10 cellular contexts compared by ENCODE assay signal in the genomic region with DNA sequence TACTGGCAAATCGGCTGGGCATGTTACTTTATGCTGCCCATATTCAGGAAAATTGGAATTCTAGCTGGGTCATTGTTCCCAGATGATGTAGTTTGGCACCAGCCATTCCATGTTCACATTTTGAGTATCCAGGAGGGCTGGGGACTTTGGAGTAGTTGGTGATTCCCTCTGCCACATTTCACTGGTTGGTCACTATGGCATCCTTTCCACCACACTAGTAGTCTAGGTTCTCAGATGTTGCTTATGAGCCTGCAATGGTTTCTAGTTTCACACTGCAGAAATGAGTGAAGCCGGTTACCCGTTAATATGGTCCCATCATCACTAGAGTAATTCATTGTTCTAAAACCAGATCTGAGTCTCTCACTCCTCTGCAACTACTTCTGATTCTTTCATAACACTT. TPM values are rescaled to one million over a fixed set of nuclear protein-coding genes. Genes with fewer than 3 reads are reported as not detected.
DNase-seq lines count a peak whose midpoint lies in the region; ATAC-seq and TF ChIP-seq lines count a peak whose summit lies in the region.
"Had no signal": no experiment of that assay in that cellular context is flagged by ENCODE, and none has a peak within 500 bp of the region (broad histone marks: within the 10 kb centered on the region; RNA-seq: fewer than 3 reads in every experiment).

No MANE protein-coding gene starts in this region.

- no peaks in the 10 kb centered on the region for H3K9me3 ChIP-seq in Peyer's patch
- no peaks in the 10 kb centered on the region for H3K9me3 ChIP-seq in ovary

- H3K4me3 ChIP-seq in Peyer's patch, result no peak overlapping the region
- no peak overlapping the region for H3K4me3 ChIP-seq in ovary

- no peaks in the 10 kb centered on the region for H3K27me3 Mint-ChIP-seq in activated naive CD4-positive, alpha-beta T cell treated with anti-CD3 and anti-CD28 coated beads, Interleukin-2, amount 10 ng/mL, durations not matched to agents 7 days and 5 days
- no peaks in the 10 kb centered on the region for H3K27me3 Mint-ChIP-seq in effector memory CD8-positive, alpha-beta T cell
- H3K27me3 Mint-ChIP-seq in stimulated activated memory B cell treated with anti-CD40 and anti-IgM and Interleukin-4, amounts not matched to agents 10 μg/mL and 1 μg/mL and 100 μg/mL, for 72 hours, result no peaks in the 10 kb centered on the region

- ATAC-seq in effector memory CD8-positive, alpha-beta T cell (replicated peaks), result no peak
- ATAC-seq in stimulated activated memory B cell treated with anti-CD40 and anti-IgM and Interleukin-4, amounts not matched to agents 10 μg/mL and 1 μg/mL and 100 μg/mL, for 72 hours, result no peak
- no peak for ATAC-seq in GM18867 (IDR thresholded peaks at IDR 0.05; ENCODE audit: unreplicated experiment)
- ATAC-seq: left cardiac atrium had no signal

- CTCF ChIA-PET in activated naive CD4-positive, alpha-beta T cell treated with anti-CD3 and anti-CD28 coated beads, Interleukin-2, amount 10 ng/mL, durations not matched to agents 7 days and 5 days (lab: Charles Lee), result interaction anchor here (1.2 to 1.7 kb wide), 5 partner anchors 36 to 65 kb away, joined by 3 to 5 read pairs (median 3); no protein-coding TSS in a partner anchor

- no peaks in the 10 kb centered on the region for H3K36me3 ChIP-seq in Peyer's patch
- H3K36me3 ChIP-seq in ovary, result no peaks in the 10 kb centered on the region

- H3K27ac Mint-ChIP-seq in activated naive CD4-positive, alpha-beta T cell treated with anti-CD3 and anti-CD28 coated beads, Interleukin-2, amount 10 ng/mL, durations not matched to agents 7 days and 5 days, result peak overlapping the region; percentile 93
- H3K27ac Mint-ChIP-seq in effector memory CD8-positive, alpha-beta T cell, result peak overlapping the region; percentile 57 to 66
- peak overlapping the region; percentile 98 for H3K27ac Mint-ChIP-seq in stimulated activated memory B cell treated with anti-CD40 and anti-IgM and Interleukin-4, amounts not matched to agents 10 μg/mL and 1 μg/mL and 100 μg/mL, for 72 hours

- H3K4me3 Mint-ChIP-seq in activated naive CD4-positive, alpha-beta T cell treated with anti-CD3 and anti-CD28 coated beads, Interleukin-2, amount 10 ng/mL, durations not matched to agents 7 days and 5 days, result peak overlapping the region; percentile 94
- H3K4me3 Mint-ChIP-seq in effector memory CD8-positive, alpha-beta T cell, result peak overlapping the region; percentile 97 to 99
- peak overlapping the region; percentile 97 for H3K4me3 Mint-ChIP-seq in stimulated activated memory B cell treated with anti-CD40 and anti-IgM and Interleukin-4, amounts not matched to agents 10 μg/mL and 1 μg/mL and 100 μg/mL, for 72 hours

- no peaks in the 10 kb centered on the region for H3K9me3 Mint-ChIP-seq in activated naive CD4-positive, alpha-beta T cell treated with anti-CD3 and anti-CD28 coated beads, Interleukin-2, amount 10 ng/mL, durations not matched to agents 7 days and 5 days
- H3K9me3 Mint-ChIP-seq in effector memory CD8-positive, alpha-beta T cell, result no peaks in the 10 kb centered on the region
- no peaks in the 10 kb centered on the region for H3K9me3 Mint-ChIP-seq in stimulated activated memory B cell treated with anti-CD40 and anti-IgM and Interleukin-4, amounts not matched to agents 10 μg/mL and 1 μg/mL and 100 μg/mL, for 72 hours

- H3K27ac ChIP-seq in Peyer's patch (peak overlapping the region in 3 of 4 donors; percentile 26 to 81 (median 61)), ovary (no peak overlapping the region)

- H3K4me1 ChIP-seq in Peyer's patch, result peaks cover 0 to 54% (median 27%) of the 10 kb centered on the region in 4 donors
- H3K4me1 ChIP-seq in ovary (ENCODE audit: insufficient read depth), result peaks cover 13% of the 10 kb centered on the region

- H3K36me3 Mint-ChIP-seq in activated naive CD4-positive, alpha-beta T cell treated with anti-CD3 and anti-CD28 coated beads, Interleukin-2, amount 10 ng/mL, durations not matched to agents 7 days and 5 days, result peaks cover 44% of the 10 kb centered on the region
- H3K36me3 Mint-ChIP-seq in effector memory CD8-positive, alpha-beta T cell (ENCODE audit: insufficient read depth), result peaks cover 39% of the 10 kb centered on the region
- H3K36me3 Mint-ChIP-seq in stimulated activated memory B cell treated with anti-CD40 and anti-IgM and Interleukin-4, amounts not matched to agents 10 μg/mL and 1 μg/mL and 100 μg/mL, for 72 hours, result peaks cover 58% of the 10 kb centered on the region

- no peak for TF ChIP-seq EP300 in ovary (IDR thresholded peaks at IDR 0.05)

- TF ChIP-seq CTCF in Peyer's patch (IDR thresholded peaks at IDR 0.05), result no peak
- TF ChIP-seq CTCF in ovary (IDR thresholded peaks at IDR 0.05), result no peak

- H3K4me1 Mint-ChIP-seq in activated naive CD4-positive, alpha-beta T cell treated with anti-CD3 and anti-CD28 coated beads, Interleukin-2, amount 10 ng/mL, durations not matched to agents 7 days and 5 days, result peaks cover 78% of the 10 kb centered on the region
- H3K4me1 Mint-ChIP-seq in effector memory CD8-positive, alpha-beta T cell (ENCODE audit: low read depth in 2 of 2), result peaks cover 72 to 89% of the 10 kb centered on the region in 2 donors
- peaks cover 72% of the 10 kb centered on the region for H3K4me1 Mint-ChIP-seq in stimulated activated memory B cell treated with anti-CD40 and anti-IgM and Interleukin-4, amounts not matched to agents 10 μg/mL and 1 μg/mL and 100 μg/mL, for 72 hours

- H3K27me3 ChIP-seq in Peyer's patch (no peaks in the 10 kb centered on the region), ovary (no peaks in the 10 kb centered on the region)

- TF ChIP-seq POLR2A in Peyer's patch (IDR thresholded peaks at IDR 0.05) (no peak), ovary (IDR thresholded peaks at IDR 0.05) (no peak)

- WGBS in ovary, 3 donors, result 90 to 93% (median 92%) methylated on average over 3 of the region's 3 CpGs

- DNase-seq in activated naive CD4-positive, alpha-beta T cell treated with anti-CD3 and anti-CD28 coated beads, Interleukin-2, amount 10 ng/mL, durations not matched to agents 7 days and 5 days, result no peak
- no peak for DNase-seq in activated naive CD4-positive, alpha-beta T cell treated with Interleukin-2 at 50 U/mL for 16 hours
- DNase-seq in Peyer's patch, result peak in 1 of 3 donors; percentile 3
- no peak for DNase-seq in effector memory CD8-positive, alpha-beta T cell
- DNase-seq in ovary, result no peak
- DNase-seq in NCI-H226, result no peak
- DNase-seq: anterior cingulate cortex, left cardiac atrium had no signal

- intact Hi-C loops in ovary (cut with DNase I), result loop anchor here in 1 of 4 donors (10.0 kb wide), 1 partner anchor 60 kb away; no protein-coding TSS in a partner anchor

RNA-seq across cellular contexts. Expression of a gene that starts 4.6 kb away (rescaled TPM):
- total RNA-seq in Peyer's patch, result 10 to 100 TPM; 13.8 to 40.4 (median 22.0) TPM
- 10 to 100 TPM; 17.6 to 31.1 (median 26.6) TPM for total RNA-seq in ovary
- polyA plus RNA-seq in ovary, result 10 to 100 TPM; 24.6 to 36.7 TPM

Comparison
In these comparisons a context has a peak if more than half of its experiments do, and no peak if none do; other contexts are left out.
1. H3K27ac ChIP-seq: peak in Peyer's patch (3 of 4); none in ovary (0 of 2).
2. Peak in every context shown above with its lines, with median percentiles within 50 percentile points of each other: H3K27ac Mint-ChIP-seq and H3K4me3 Mint-ChIP-seq.